Comparison of ENCODE assay signal across 15 cellular contexts in genomic region chr17:20032636-20033035, GRCh38.
"Had no signal": no experiment of that assay in that cellular context is flagged by ENCODE, and none has a peak within 500 bp of the region (broad histone marks: within the 10 kb centered on the region; RNA-seq: fewer than 3 reads in every experiment).

No MANE protein-coding gene starts in this region.

- H3K9me3 Mint-ChIP-seq: neural crest cell; T-helper 1 cell treated with Interleukin-12 subunit alpha and Interleukin-12 subunit beta and Interleukin-4 antibody, amounts not matched to agents 30 μg/mL and 1 μg/mL, for 36 hours had no signal

- H3K4me1 Mint-ChIP-seq: neural crest cell had no signal

- DNase-seq: activated CD4-positive, alpha-beta T cell treated with anti-CD3 and anti-CD28 coated beads, Interleukin-2, amount 50 U/mL, for 48 hours; activated T-cell treated with anti-CD3 and anti-CD28 coated beads, Interleukin-2, amount 50 U/mL, for 48 hours; colonic mucosa; effector memory CD4-positive, alpha-beta T cell; heart right ventricle; left ventricle myocardium inferior; mesenchymal stem cell; pancreas; stimulated activated CD4-positive, alpha-beta T cell treated with anti-CD3 and anti-CD28 coated beads, Interleukin-2, amount 100 ng/mL, for 48 hours; stomach had no signal

- H3K27ac Mint-ChIP-seq: T-helper 1 cell treated with Interleukin-12 subunit alpha and Interleukin-12 subunit beta and Interleukin-4 antibody, amounts not matched to agents 30 μg/mL and 1 μg/mL, for 36 hours had no signal

- H3K4me3 Mint-ChIP-seq: neural crest cell; T-helper 1 cell treated with Interleukin-12 subunit alpha and Interleukin-12 subunit beta and Interleukin-4 antibody, amounts not matched to agents 30 μg/mL and 1 μg/mL, for 36 hours had no signal

- H3K4me3 ChIP-seq: cardiac muscle cell, colonic mucosa, heart right ventricle, left ventricle myocardium inferior, pancreas, stomach, thoracic aorta had no signal

- H3K27me3 ChIP-seq: cardiac muscle cell, colonic mucosa, heart right ventricle, pancreas, stomach had no signal

- ATAC-seq: activated CD4-positive, CD25-positive, alpha-beta regulatory T cell treated with anti-CD3 and anti-CD28 coated beads, Interleukin-2, amount 50 U/mL, for 24 hours; heart right ventricle had no signal

- H3K27ac ChIP-seq: cardiac muscle cell, colonic mucosa, heart right ventricle, left ventricle myocardium inferior, pancreas, stomach, thoracic aorta had no signal
